ENCODE assay signal across 13 cellular contexts in the genomic region with DNA sequence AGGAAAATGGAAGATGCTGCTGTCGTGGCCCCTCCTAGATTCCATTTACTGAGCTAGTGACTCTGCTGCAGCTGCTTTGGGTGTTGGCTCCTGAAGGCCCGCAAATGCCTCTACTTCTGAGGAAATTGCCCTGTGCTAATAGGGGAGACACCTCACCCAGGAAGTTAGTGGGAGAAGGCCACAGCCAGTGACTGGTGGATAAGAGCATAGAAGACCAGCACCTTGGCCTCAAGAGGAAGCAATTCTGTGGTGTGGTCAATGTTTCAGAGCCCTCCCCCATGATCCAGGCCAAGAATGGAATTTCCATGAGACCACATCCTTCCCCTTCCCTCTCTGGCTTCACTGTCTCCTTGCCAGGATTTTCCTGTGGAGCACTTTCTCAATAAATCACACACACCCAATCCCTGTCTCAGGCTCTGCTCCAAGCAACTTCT. TPM values are rescaled to one million over a fixed set of nuclear protein-coding genes. Genes with fewer than 3 reads are reported as not detected.
DNase-seq lines count a peak whose midpoint lies in the region; ATAC-seq, FAIRE-seq and TF ChIP-seq lines count a peak whose summit lies in the region.
"Had no signal": no experiment of that assay in that cellular context is flagged by ENCODE, and none has a peak within 500 bp of the region (broad histone marks: within the 10 kb centered on the region; RNA-seq: fewer than 3 reads in every experiment).

No MANE protein-coding gene starts in this region.

- TF ChIP-seq CTCF in endothelial cell of umbilical vein (IDR thresholded peaks at IDR 0.05; ENCODE audit: extremely low read depth in 1 of 2, insufficient read depth in 1 of 2, low read depth in 1 of 2, low read length in 2 of 2) = no peak
- TF ChIP-seq CTCF in osteoblast (IDR thresholded peaks at IDR 0.05; ENCODE audit: extremely low read depth, low read depth, low read length) = no peak
- TF ChIP-seq CTCF in CD14-positive monocyte (IDR thresholded peaks at IDR 0.05) = no peak
- TF ChIP-seq CTCF in GM10266 (IDR thresholded peaks at IDR 0.05; ENCODE audit: control insufficient read depth, insufficient read depth, low read depth, missing control alignments) = no peak

- H3K27me3 ChIP-seq in SJCRH30 (no peaks in the 10 kb centered on the region), endothelial cell of umbilical vein (ENCODE audit: control insufficient read depth in 2 of 2, insufficient read depth in 2 of 2, low read length in 2 of 2) (peaks cover 9 to 16% of the 10 kb centered on the region in 2 experiments), osteoblast (ENCODE audit: insufficient read depth, low read length) (no peaks in the 10 kb centered on the region)

- H3K4me1 ChIP-seq in SJCRH30 (peaks cover 11% of the 10 kb centered on the region), endothelial cell of umbilical vein (ENCODE audit: control insufficient read depth, extremely low read depth, insufficient read depth, low read length) (peaks cover 12% of the 10 kb centered on the region), osteoblast (ENCODE audit: insufficient read depth, low read length) (peaks cover 31% of the 10 kb centered on the region)

- FAIRE-seq in H54 (lab: Jason Lieb, UNC) = peak; percentile 99
- peak; percentile 93 for FAIRE-seq in endothelial cell of umbilical vein (lab: Jason Lieb, UNC)

- no peaks in the 10 kb centered on the region for H3K9me1 ChIP-seq in endothelial cell of umbilical vein (replicated peaks; ENCODE audit: control insufficient read depth, extremely low read depth, insufficient read depth, low read length)

- POLR2A ChIA-PET in endothelial cell of umbilical vein (lab: Charles Lee) = no interaction called here

- H3K36me3 ChIP-seq in SJCRH30 (no peaks in the 10 kb centered on the region), endothelial cell of umbilical vein (ENCODE audit: control insufficient read depth in 2 of 2, extremely low read depth in 1 of 2, insufficient read depth in 2 of 2, low read length in 2 of 2) (no peaks in the 10 kb centered on the region), osteoblast (ENCODE audit: insufficient read depth, low read length) (no peaks in the 10 kb centered on the region)

- no peak overlapping the region for H3K9ac ChIP-seq in endothelial cell of umbilical vein (replicated peaks; ENCODE audit: extremely low read depth, insufficient read depth, low read length)

- peaks cover 28% of the 10 kb centered on the region for H3K4me1 Mint-ChIP-seq in CD14-positive monocyte

- intact Hi-C loops in endothelial cell of umbilical vein (cut with micrococcal nuclease) (loop anchor here (1.0 kb wide), 1 partner anchor 25 kb away; the partner anchor contains the start of gene FZD1), CD14-positive monocyte (cut with micrococcal nuclease) (no loop called here)

- H3K9me3 Mint-ChIP-seq in CD14-positive monocyte = peaks cover 0 to 4% (median 0%) of the 10 kb centered on the region in 7 donors

- H4K20me1 ChIP-seq in endothelial cell of umbilical vein (replicated peaks; ENCODE audit: control insufficient read depth, extremely low read depth, insufficient read depth, low read length) (no peaks in the 10 kb centered on the region), osteoblast (ENCODE audit: insufficient read depth, low read length) (no peaks in the 10 kb centered on the region)

- H3K9me3 ChIP-seq in SJCRH30 (replicated peaks) = no peaks in the 10 kb centered on the region
- no peaks in the 10 kb centered on the region for H3K9me3 ChIP-seq in endothelial cell of umbilical vein (replicated peaks; ENCODE audit: control insufficient read depth, insufficient read depth, low read length)
- no peaks in the 10 kb centered on the region for H3K9me3 ChIP-seq in osteoblast (ENCODE audit: low read depth, low read length)

- no TSS peak for BruUV-seq in endothelial cell of umbilical vein (replicated peaks; lab: Mats Ljungman, UMichigan)

- H3K4me2 ChIP-seq in endothelial cell of umbilical vein (ENCODE audit: insufficient read depth, low read length) (peak overlapping the region; percentile 20), osteoblast (ENCODE audit: insufficient read depth, low read length) (peak overlapping the region; percentile 45)

- dilution Hi-C loops in endothelial cell of umbilical vein (cut with MboI; ENCODE audit: extremely low pct_ligation_motif_present, low sequenced_read_pairs) = no loop called here

- H3K27ac ChIP-seq in SJCRH30 (peak overlapping the region; percentile 39; the same call in 1 of the 2 replicates), endothelial cell of umbilical vein (ENCODE audit: insufficient read depth, low read depth, low read length) (no peak overlapping the region), osteoblast (ENCODE audit: low read depth, low read length) (peak overlapping the region; percentile 28)

- no peak overlapping the region for H2AFZ ChIP-seq in endothelial cell of umbilical vein (ENCODE audit: low read depth, low read length)
- H2AFZ ChIP-seq in osteoblast (ENCODE audit: low read length) = peak overlapping the region; percentile 84

- no peaks in the 10 kb centered on the region for H3K36me3 Mint-ChIP-seq in CD14-positive monocyte

- CTCF ChIA-PET in endothelial cell of umbilical vein (lab: Charles Lee) = interaction anchor here (1.0 to 3.2 kb wide), 5 partner anchors 11 to 49 kb away, joined by 3 to 10 read pairs (median 6); no protein-coding TSS in a partner anchor

- H3K4me3 ChIP-seq in SJCRH30 (no peak overlapping the region), endothelial cell of umbilical vein (replicated peaks in 1 of 3; ENCODE audit: insufficient read depth in 1 of 3, low read depth in 1 of 3, low read length in 3 of 3) (no peak overlapping the region), osteoblast (ENCODE audit: insufficient read depth, low read length) (no peak overlapping the region)

- H3K27ac Mint-ChIP-seq in CD14-positive monocyte = no peak overlapping the region

- DNase-seq in H54 (ENCODE audit: insufficient read length, low spot score) = peak; percentile 42
- peak; percentile 50 to 64 for DNase-seq in SJCRH30
- DNase-seq in endothelial cell of umbilical vein (ENCODE audit: low read depth, low spot score) = peak; percentile 68
- DNase-seq in osteoblast (ENCODE audit: insufficient read length, low spot score, missing footprints) = no peak
- DNase-seq in anterior cingulate cortex (lab: John Stamatoyannopoulos, UW) = no peak
- DNase-seq in CD14-positive monocyte (ENCODE audit: low spot score) = no peak
- no peak for DNase-seq in GM10266 (ENCODE audit: extremely low spot score)
- DNase-seq: activated T-cell treated with anti-CD3 and anti-CD28 coated beads for 4 hours; central memory CD4-positive, alpha-beta T cell; NCI-H774; stimulated activated CD4-positive, alpha-beta T cell treated with anti-CD3 and anti-CD28 coated beads, Interleukin-15, amount 100 ng/mL, for 24 hours; stimulated activated naive CD8-positive, alpha-beta T cell treated with anti-CD3 and anti-CD28 coated beads, Interleukin-15, Interleukin-2, amounts not matched to agents 100 U/mL and 50 U/mL, for 24 hours had no signal

- H3K27me3 Mint-ChIP-seq in CD14-positive monocyte (ENCODE audit: low read depth in 3 of 3) = peaks cover 2 to 10% (median 4%) of the 10 kb centered on the region in 3 donors

- no peak overlapping the region for H3K4me3 Mint-ChIP-seq in CD14-positive monocyte

- no peak for ATAC-seq in GM18502 (IDR thresholded peaks at IDR 0.05; ENCODE audit: poor library complexity, unreplicated experiment)
- ATAC-seq: stimulated activated naive CD8-positive, alpha-beta T cell treated with anti-CD3 and anti-CD28 coated beads, Interleukin-15, Interleukin-2, amounts not matched to agents 100 U/mL and 50 U/mL, for 24 hours had no signal

- H3K79me2 ChIP-seq in endothelial cell of umbilical vein (ENCODE audit: control insufficient read depth, insufficient read depth, low read length) (no peaks in the 10 kb centered on the region), osteoblast (ENCODE audit: insufficient read depth, low read length) (no peaks in the 10 kb centered on the region)

- TF ChIP-seq POLR2A in H54 (IDR thresholded peaks at IDR 0.05; ENCODE audit: low read depth, low read length) (no peak), endothelial cell of umbilical vein (IDR thresholded peaks at IDR 0.05; ENCODE audit: low read depth, low read length) (peak; percentile 19)

TF ChIP-seq in endothelial cell of umbilical vein, 7 proteins besides CTCF, POLR2A, EP300 and RAD21:
- TF ChIP-seq POLR2AphosphoS5 (IDR thresholded peaks at IDR 0.05; ENCODE audit: insufficient read depth, low read depth, low read length) = peak; percentile 87
- TF ChIP-seq, protein P1, sequence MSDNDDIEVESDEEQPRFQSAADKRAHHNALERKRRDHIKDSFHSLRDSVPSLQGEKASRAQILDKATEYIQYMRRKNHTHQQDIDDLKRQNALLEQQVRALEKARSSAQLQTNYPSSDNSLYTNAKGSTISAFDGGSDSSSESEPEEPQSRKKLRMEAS (IDR thresholded peaks at IDR 0.05; ENCODE audit: insufficient read depth, insufficient read length) = no peak
- no peak for TF ChIP-seq MYC (IDR thresholded peaks at IDR 0.05; ENCODE audit: low read depth, low read length)
- peak; percentile 36 for TF ChIP-seq FOS (IDR thresholded peaks at IDR 0.05; ENCODE audit: borderline replicate concordance, insufficient read depth, low read length)
- peak; percentile 79 for TF ChIP-seq GATA2 (IDR thresholded peaks at IDR 0.05; ENCODE audit: insufficient read depth, insufficient read length, low read depth, low read length)

RNA-seq across cellular contexts. Expression of gene FZD1, which starts 25.0 kb away (rescaled TPM):
- total RNA-seq in SJCRH30 (2014; rRNA removed; shearing (Covaris generic)) = 20.8 and 23.4 TPM in 2 replicates
- 3.2 and 3.4 TPM in 2 replicates for total RNA-seq in endothelial cell of umbilical vein
- polyA plus RNA-seq in endothelial cell of umbilical vein = 2.4 and 2.8 TPM in 2 replicates
- polyA plus RNA-seq in endothelial cell of umbilical vein (2011; cell fraction: cytosol; rRNA removed) = 1.5 and 1.6 TPM in 2 replicates
- 0.90 and 0.92 TPM in 2 replicates for polyA plus RNA-seq in endothelial cell of umbilical vein (2011; cell fraction: nucleus; rRNA removed)
- polyA plus RNA-seq in endothelial cell of umbilical vein (2012) = 1.4 and 1.6 TPM in 2 replicates
- polyA minus RNA-seq in endothelial cell of umbilical vein = 2.8 and 4.7 TPM in 2 replicates
- polyA minus RNA-seq in endothelial cell of umbilical vein (2011; cell fraction: cytosol; rRNA and poly(A)+ RNA removed) = 3.9 TPM
- 2.1 and 3.5 TPM in 2 replicates for polyA minus RNA-seq in endothelial cell of umbilical vein (2011; cell fraction: nucleus; rRNA and poly(A)+ RNA removed)
- total RNA-seq in osteoblast = 40.5 and 45.4 TPM in 2 replicates
- 10 to 100 TPM in 1 of 2 donors, 1 to 10 TPM in 1; 7.9 to 10.1 TPM for polyA plus RNA-seq in CD14-positive monocyte

Comparison
In these comparisons a context has a peak if more than half of its experiments do, and no peak if none do; other contexts are left out.
1. DNase-seq: peak in H54 (single experiment), SJCRH30 (2 of 2) and endothelial cell of umbilical vein (single experiment); none in osteoblast (single experiment), anterior cingulate cortex (0 of 58), CD14-positive monocyte (single experiment) and GM10266 (single experiment).